Comparison of ENCODE assay signal across 23 cellular contexts in the genomic region with DNA sequence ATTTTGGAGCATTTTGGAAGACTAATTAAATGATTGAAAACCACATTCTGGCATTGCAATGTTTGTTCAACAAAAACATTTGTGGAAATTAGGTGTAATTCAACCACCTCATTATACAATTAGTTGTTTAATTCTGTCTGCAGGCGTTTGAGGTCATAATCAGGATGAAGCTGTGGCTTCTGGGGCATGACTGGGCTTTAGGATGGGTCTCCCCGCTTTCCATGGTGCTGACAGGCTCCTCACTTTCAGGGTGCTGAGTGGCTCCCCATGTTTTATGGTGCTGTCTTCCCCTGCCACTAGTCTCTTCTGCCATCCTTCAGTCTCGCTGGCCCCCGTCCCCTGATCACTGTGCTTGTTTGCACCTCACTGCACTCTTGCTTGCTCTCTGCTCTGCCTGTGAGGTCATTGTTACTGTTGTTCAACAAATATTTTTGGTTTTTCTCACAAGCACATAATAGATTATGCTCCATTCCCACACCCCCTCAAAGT. TPM values are rescaled to one million over a fixed set of nuclear protein-coding genes. Genes with fewer than 3 reads are reported as not detected.
"Had no signal": no experiment of that assay in that cellular context is flagged by ENCODE, and none has a peak within 500 bp of the region (broad histone marks: within the 10 kb centered on the region; RNA-seq: fewer than 3 reads in every experiment).

No MANE protein-coding gene starts in this region.

- H3K4me3 ChIP-seq: hepatocyte, mucosa of descending colon, spleen, tibial artery, upper lobe of left lung, uterus had no signal

- H3K9me3 Mint-ChIP-seq: naive thymus-derived CD8-positive, alpha-beta T cell; stimulated activated memory B cell treated with anti-CD40 and anti-IgM and Interleukin-4, amounts not matched to agents 10 μg/mL and 1 μg/mL and 100 μg/mL, for 72 hours had no signal

- H3K4me1 Mint-ChIP-seq: endodermal cell had no signal

- H3K9me3 ChIP-seq: mucosa of descending colon, spleen, tibial artery, upper lobe of left lung, uterus had no signal

- H3K4me3 Mint-ChIP-seq: endodermal cell; naive thymus-derived CD8-positive, alpha-beta T cell; stimulated activated memory B cell treated with anti-CD40 and anti-IgM and Interleukin-4, amounts not matched to agents 10 μg/mL and 1 μg/mL and 100 μg/mL, for 72 hours; stimulated activated naive CD8-positive, alpha-beta T cell treated with anti-CD3 and anti-CD28 coated beads, Interleukin-15, Interleukin-2, amounts not matched to agents 100 ng/mL and 50 ng/mL, for 24 hours had no signal

- H3K36me3 Mint-ChIP-seq: naive thymus-derived CD8-positive, alpha-beta T cell; stimulated activated memory B cell treated with anti-CD40 and anti-IgM and Interleukin-4, amounts not matched to agents 10 μg/mL and 1 μg/mL and 100 μg/mL, for 72 hours had no signal

- H3K4me1 ChIP-seq: tibial artery, upper lobe of left lung, uterus had no signal

- H3K79me2 ChIP-seq: hepatocyte had no signal

- H3K36me3 ChIP-seq: spleen, tibial artery, upper lobe of left lung, uterus had no signal

- H3K27ac ChIP-seq: hepatocyte, spleen, tibial artery, upper lobe of left lung, uterus had no signal

- H3K4me2 ChIP-seq: hepatocyte had no signal

- ATAC-seq: sciatic nerve; stimulated activated memory B cell treated with anti-CD40 and anti-IgM and Interleukin-4, amounts not matched to agents 10 μg/mL and 1 μg/mL and 100 μg/mL, for 72 hours had no signal

- H3K27me3 ChIP-seq: hepatocyte, spleen, upper lobe of left lung, uterus had no signal

- H3K27me3 Mint-ChIP-seq: naive thymus-derived CD8-positive, alpha-beta T cell; stimulated activated memory B cell treated with anti-CD40 and anti-IgM and Interleukin-4, amounts not matched to agents 10 μg/mL and 1 μg/mL and 100 μg/mL, for 72 hours; stimulated activated naive CD8-positive, alpha-beta T cell treated with anti-CD3 and anti-CD28 coated beads, Interleukin-15, Interleukin-2, amounts not matched to agents 100 ng/mL and 50 ng/mL, for 24 hours had no signal

- DNase-seq: effector CD4-positive, alpha-beta T cell; endodermal cell; erythroblast; foreskin melanocyte; head of caudate nucleus; kidney; naive thymus-derived CD8-positive, alpha-beta T cell; spleen; stimulated activated CD4-positive, alpha-beta T cell treated with anti-CD3 and anti-CD28 coated beads, Interleukin-15, amount 100 ng/mL, for 24 hours; stimulated activated CD4-positive, alpha-beta T cell treated with anti-CD3 and anti-CD28 coated beads, Interleukin-1b, Interleukin-23, amount 100 ng/mL, for 48 hours; stimulated activated CD4-positive, alpha-beta T cell treated with anti-CD3 and anti-CD28 coated beads, Interleukin-4, amount 100 ng/mL, for 24 hours; tibial artery; upper lobe of left lung; uterus had no signal

- H3K27ac Mint-ChIP-seq: endodermal cell; stimulated activated memory B cell treated with anti-CD40 and anti-IgM and Interleukin-4, amounts not matched to agents 10 μg/mL and 1 μg/mL and 100 μg/mL, for 72 hours; stimulated activated naive CD8-positive, alpha-beta T cell treated with anti-CD3 and anti-CD28 coated beads, Interleukin-15, Interleukin-2, amounts not matched to agents 100 ng/mL and 50 ng/mL, for 24 hours had no signal

- H2AFZ ChIP-seq: hepatocyte had no signal

RNA-seq across cellular contexts. Expression of a gene that starts 25.5 kb away (rescaled TPM):
- total RNA-seq: endodermal cell, endothelial cell of umbilical vein, hepatocyte, osteocyte, pulmonary artery endothelial cell had no signal
- polyA plus RNA-seq: endothelial cell of umbilical vein, hepatocyte, neural cell had no signal
